Comparison of ENCODE assay signal across 2 cellular contexts in genomic region chr1:51222136-51222787, GRCh38.
TF ChIP-seq lines count a peak whose summit lies in the region.

No MANE protein-coding gene starts in this region.

TF ChIP-seq in HEK293, 187 proteins besides CTCF, POLR2A, EP300 and RAD21:
- TF ChIP-seq SETDB1 (IDR thresholded peaks at IDR 0.05; ENCODE audit: insufficient read length, low read length) (peak; percentile 68), ZFP37 (tag by site-specific recombination; IDR thresholded peaks at IDR 0.05) (no peak), REST (tag by site-specific recombination; IDR thresholded peaks at IDR 0.05) (no peak)

TF ChIP-seq in K562, 482 proteins besides CTCF, POLR2A, EP300 and RAD21 (continues in another document):
- TF ChIP-seq, protein P1, sequence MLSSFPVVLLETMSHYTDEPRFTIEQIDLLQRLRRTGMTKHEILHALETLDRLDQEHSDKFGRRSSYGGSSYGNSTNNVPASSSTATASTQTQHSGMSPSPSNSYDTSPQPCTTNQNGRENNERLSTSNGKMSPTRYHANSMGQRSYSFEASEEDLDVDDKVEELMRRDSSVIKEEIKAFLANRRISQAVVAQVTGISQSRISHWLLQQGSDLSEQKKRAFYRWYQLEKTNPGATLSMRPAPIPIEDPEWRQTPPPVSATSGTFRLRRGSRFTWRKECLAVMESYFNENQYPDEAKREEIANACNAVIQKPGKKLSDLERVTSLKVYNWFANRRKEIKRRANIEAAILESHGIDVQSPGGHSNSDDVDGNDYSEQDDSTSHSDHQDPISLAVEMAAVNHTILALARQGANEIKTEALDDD (IDR thresholded peaks at IDR 0.05), result peak; percentile 96
- TF ChIP-seq RBM39 (optimal IDR thresholded peaks at IDR 0.05; ENCODE audit: low read depth, low read length) (no peak), SMAD4 (CRISPR knock-in tag; conservative IDR thresholded peaks at IDR 0.05) (peak; percentile 46; the same call in 1 of the 2 replicates), ATF3 (IDR thresholded peaks at IDR 0.05) (peak; percentile 31; the same call in 1 of the 2 replicates), ATF3 (CRISPR knock-in tag; conservative IDR thresholded peaks at IDR 0.05) (no peak), TAF1 (IDR thresholded peaks at IDR 0.05; ENCODE audit: control insufficient read depth, extremely low read depth, insufficient read depth, low read length, severe bottlenecking) (no peak), TAL1 (IDR thresholded peaks at IDR 0.05) (peak; percentile 12; the same call in 1 of the 2 replicates), CBFA2T3 (IDR thresholded peaks at IDR 0.05) (peak; percentile 76), ADNP (tag; IDR thresholded peaks at IDR 0.05) (peak; percentile 62), RBM22 (IDR thresholded peaks at IDR 0.05; ENCODE audit: low read depth, low read length, poor library complexity, severe bottlenecking) (no peak), MEIS2 (IDR thresholded peaks at IDR 0.05; ENCODE audit: partially characterized antibody) (peak; percentile 39), CTBP1 (IDR thresholded peaks at IDR 0.05; ENCODE audit: borderline replicate concordance) (peak; percentile 47; the same call in 1 of the 2 replicates), CBX5 (IDR thresholded peaks at IDR 0.05; ENCODE audit: borderline replicate concordance, low read depth) (no peak), ELF1 (tag; IDR thresholded peaks at IDR 0.05) (peak; percentile 41; the same call in 1 of the 2 replicates), JUND (IDR thresholded peaks at IDR 0.05; ENCODE audit: borderline replicate concordance, low read depth, low read length) (peak; percentile 62; the same call in 1 of the 2 replicates), JUND (tag; IDR thresholded peaks at IDR 0.05; ENCODE audit: borderline replicate concordance, low read depth, low read length) (no peak; the same call in 2 of the 3 replicates), SOX6 (IDR thresholded peaks at IDR 0.05) (peak; percentile 54; the same call in 1 of the 2 replicates), NFYB (IDR thresholded peaks at IDR 0.05; ENCODE audit: extremely low read depth, insufficient read length) (peak; percentile 18), KDM1A (IDR thresholded peaks at IDR 0.05) (peak; percentile 64 to 65), TEAD4 (IDR thresholded peaks at IDR 0.05; ENCODE audit: low read length) (0 out of 2 replicates have a peak, but pooled peaks have one; percentile 32), TEAD4 (CRISPR knock-in tag; IDR thresholded peaks at IDR 0.05; ENCODE audit: borderline replicate concordance) (no peak), CEBPG (CRISPR knock-in tag; IDR thresholded peaks at IDR 0.05) (0 out of 2 replicates have a peak, but pooled peaks have one; percentile 1), CEBPG (tag; conservative IDR thresholded peaks at IDR 0.05 in 1 of 2, IDR thresholded peaks at IDR 0.05 in 1 of 2) (0 out of 4 replicates have a peak, but pooled peaks of 1 of the 2 experiments have one; percentile 5), CBX1 (IDR thresholded peaks at IDR 0.05; ENCODE audit: low read depth) (0 out of 2 replicates have a peak, but pooled peaks have one; percentile 35), USF1 (CRISPR knock-in tag; IDR thresholded peaks at IDR 0.05) (peak; percentile 82), CC2D1A (IDR thresholded peaks at IDR 0.05) (peak; percentile 38; the same call in 1 of the 2 replicates), CBFA2T2 (conservative IDR thresholded peaks at IDR 0.05) (peak; percentile 67), ZFP91 (CRISPR knock-in tag; IDR thresholded peaks at IDR 0.05) (no peak), MTA1 (IDR thresholded peaks at IDR 0.05; ENCODE audit: borderline replicate concordance) (peak; percentile 50; the same call in 1 of the 2 replicates), DACH1 (IDR thresholded peaks at IDR 0.05; ENCODE audit: partially characterized antibody) (peak; percentile 39), NFIC (IDR thresholded peaks at IDR 0.05) (peak; percentile 25; the same call in 1 of the 2 replicates), KLF16 (IDR thresholded peaks at IDR 0.05) (peak; percentile 66), CHD4 (IDR thresholded peaks at IDR 0.05; ENCODE audit: insufficient read depth, insufficient replicate concordance, low read depth, low read length, poor library complexity, severe bottlenecking) (no peak), SMARCA4 (IDR thresholded peaks at IDR 0.05) (0 out of 2 replicates have a peak, but pooled peaks have one; percentile 20), SMARCE1 (IDR thresholded peaks at IDR 0.05) (peak; percentile 57; the same call in 1 of the 2 replicates), CREM (IDR thresholded peaks at IDR 0.05; ENCODE audit: low read depth) (peak; percentile 9; the same call in 1 of the 2 replicates), ZNF23 (CRISPR knock-in tag; IDR thresholded peaks at IDR 0.05) (no peak), RAD51 (IDR thresholded peaks at IDR 0.05; ENCODE audit: borderline replicate concordance, low read depth) (peak; percentile 62), MAFK (IDR thresholded peaks at IDR 0.05; ENCODE audit: low read length) (0 out of 2 replicates have a peak, but pooled peaks have one; percentile 9), MYC (IDR thresholded peaks at IDR 0.05; ENCODE audit: low read depth, low read length) (no peak), MYC (CRISPR knock-in tag; IDR thresholded peaks at IDR 0.05; ENCODE audit: borderline replicate concordance, low read depth) (no peak), ESRRA (IDR thresholded peaks at IDR 0.05; ENCODE audit: borderline replicate concordance, low read depth) (peak; percentile 79; the same call in 1 of the 2 replicates), FOSL1 (tag; conservative IDR thresholded peaks at IDR 0.05) (peak; percentile 69), TCF3 (CRISPR knock-in tag; IDR thresholded peaks at IDR 0.05) (peak; percentile 69), ZNF77 (CRISPR knock-in tag; IDR thresholded peaks at IDR 0.05) (no peak), DPF2 (IDR thresholded peaks at IDR 0.05) (0 out of 2 replicates have a peak, but pooled peaks have one; percentile 30), TAF15 (IDR thresholded peaks at IDR 0.05; ENCODE audit: low read depth, low read length) (no peak), POLR2B (IDR thresholded peaks at IDR 0.05; ENCODE audit: low read depth, partially characterized antibody) (no peak)
- TF ChIP-seq, protein P2, sequence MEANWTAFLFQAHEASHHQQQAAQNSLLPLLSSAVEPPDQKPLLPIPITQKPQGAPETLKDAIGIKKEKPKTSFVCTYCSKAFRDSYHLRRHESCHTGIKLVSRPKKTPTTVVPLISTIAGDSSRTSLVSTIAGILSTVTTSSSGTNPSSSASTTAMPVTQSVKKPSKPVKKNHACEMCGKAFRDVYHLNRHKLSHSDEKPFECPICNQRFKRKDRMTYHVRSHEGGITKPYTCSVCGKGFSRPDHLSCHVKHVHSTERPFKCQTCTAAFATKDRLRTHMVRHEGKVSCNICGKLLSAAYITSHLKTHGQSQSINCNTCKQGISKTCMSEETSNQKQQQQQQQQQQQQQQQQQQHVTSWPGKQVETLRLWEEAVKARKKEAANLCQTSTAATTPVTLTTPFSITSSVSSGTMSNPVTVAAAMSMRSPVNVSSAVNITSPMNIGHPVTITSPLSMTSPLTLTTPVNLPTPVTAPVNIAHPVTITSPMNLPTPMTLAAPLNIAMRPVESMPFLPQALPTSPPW (CRISPR knock-in tag; IDR thresholded peaks at IDR 0.05), result peak; percentile 54
- TF ChIP-seq, protein P3, sequence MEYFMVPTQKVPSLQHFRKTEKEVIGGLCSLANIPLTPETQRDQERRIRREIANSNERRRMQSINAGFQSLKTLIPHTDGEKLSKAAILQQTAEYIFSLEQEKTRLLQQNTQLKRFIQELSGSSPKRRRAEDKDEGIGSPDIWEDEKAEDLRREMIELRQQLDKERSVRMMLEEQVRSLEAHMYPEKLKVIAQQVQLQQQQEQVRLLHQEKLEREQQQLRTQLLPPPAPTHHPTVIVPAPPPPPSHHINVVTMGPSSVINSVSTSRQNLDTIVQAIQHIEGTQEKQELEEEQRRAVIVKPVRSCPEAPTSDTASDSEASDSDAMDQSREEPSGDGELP (CRISPR knock-in tag; IDR thresholded peaks at IDR 0.05; ENCODE audit: borderline replicate concordance), result peak; percentile 79
- TF ChIP-seq, protein P4, sequence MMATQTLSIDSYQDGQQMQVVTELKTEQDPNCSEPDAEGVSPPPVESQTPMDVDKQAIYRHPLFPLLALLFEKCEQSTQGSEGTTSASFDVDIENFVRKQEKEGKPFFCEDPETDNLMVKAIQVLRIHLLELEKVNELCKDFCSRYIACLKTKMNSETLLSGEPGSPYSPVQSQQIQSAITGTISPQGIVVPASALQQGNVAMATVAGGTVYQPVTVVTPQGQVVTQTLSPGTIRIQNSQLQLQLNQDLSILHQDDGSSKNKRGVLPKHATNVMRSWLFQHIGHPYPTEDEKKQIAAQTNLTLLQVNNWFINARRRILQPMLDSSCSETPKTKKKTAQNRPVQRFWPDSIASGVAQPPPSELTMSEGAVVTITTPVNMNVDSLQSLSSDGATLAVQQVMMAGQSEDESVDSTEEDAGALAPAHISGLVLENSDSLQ (IDR thresholded peaks at IDR 0.05), result peak; percentile 68
- TF ChIP-seq, protein P5, sequence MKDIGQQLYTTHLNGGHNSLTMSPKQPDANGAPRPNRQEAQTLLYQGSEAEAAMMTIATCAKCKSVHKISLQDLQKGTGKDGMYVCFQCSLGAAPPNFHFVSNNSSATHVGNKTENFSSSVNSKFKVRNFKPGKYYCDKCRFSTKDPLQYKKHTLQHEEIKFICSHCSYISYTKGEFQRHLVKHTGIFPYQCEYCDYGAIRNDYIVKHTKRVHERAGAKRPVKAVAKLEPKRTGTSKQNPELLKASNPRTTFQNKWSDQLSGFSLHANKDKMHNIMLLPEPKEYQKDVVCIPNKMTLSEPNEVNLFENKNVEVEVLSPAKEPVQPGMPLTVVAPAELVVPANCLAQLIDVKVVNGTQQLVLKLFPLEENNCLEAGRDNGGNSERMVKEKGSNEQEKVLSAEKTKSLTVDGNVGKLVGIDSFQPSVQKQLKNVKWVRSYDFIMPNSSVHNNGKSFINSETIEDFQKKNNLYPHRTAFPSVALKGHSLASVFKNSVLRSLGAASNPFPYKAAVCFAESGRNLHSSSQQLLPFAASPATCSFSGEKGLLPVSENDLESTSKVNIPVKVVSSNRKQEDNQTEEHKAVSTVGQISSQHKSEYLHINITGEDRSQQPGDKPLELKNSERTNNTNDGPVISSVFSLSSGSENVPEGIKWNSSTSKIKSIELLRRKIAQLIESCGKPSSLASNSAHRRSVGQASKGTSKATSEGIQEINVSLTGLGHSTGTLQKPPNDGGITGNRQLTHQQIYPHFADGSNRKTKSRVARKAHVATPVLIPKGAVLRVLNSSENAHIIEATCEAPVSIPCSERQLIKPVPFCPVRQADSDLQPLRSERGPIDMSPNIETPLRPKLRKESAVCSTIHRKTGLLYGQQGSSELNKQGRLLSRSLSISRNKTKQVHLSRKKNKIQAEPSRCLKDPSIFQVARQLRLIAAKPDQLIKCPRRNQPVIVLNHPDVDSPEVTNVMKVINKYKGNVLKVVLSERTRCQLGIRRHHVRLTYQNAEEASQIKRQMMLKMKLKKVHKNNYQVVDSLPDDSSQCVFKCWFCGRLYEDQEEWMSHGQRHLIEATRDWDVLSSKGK (CRISPR knock-in tag; IDR thresholded peaks at IDR 0.05), result no peak
- TF ChIP-seq, protein P6, sequence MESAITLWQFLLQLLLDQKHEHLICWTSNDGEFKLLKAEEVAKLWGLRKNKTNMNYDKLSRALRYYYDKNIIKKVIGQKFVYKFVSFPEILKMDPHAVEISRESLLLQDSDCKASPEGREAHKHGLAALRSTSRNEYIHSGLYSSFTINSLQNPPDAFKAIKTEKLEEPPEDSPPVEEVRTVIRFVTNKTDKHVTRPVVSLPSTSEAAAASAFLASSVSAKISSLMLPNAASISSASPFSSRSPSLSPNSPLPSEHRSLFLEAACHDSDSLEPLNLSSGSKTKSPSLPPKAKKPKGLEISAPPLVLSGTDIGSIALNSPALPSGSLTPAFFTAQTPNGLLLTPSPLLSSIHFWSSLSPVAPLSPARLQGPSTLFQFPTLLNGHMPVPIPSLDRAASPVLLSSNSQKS (CRISPR knock-in tag; IDR thresholded peaks at IDR 0.05), result no peak
- TF ChIP-seq, protein P7, sequence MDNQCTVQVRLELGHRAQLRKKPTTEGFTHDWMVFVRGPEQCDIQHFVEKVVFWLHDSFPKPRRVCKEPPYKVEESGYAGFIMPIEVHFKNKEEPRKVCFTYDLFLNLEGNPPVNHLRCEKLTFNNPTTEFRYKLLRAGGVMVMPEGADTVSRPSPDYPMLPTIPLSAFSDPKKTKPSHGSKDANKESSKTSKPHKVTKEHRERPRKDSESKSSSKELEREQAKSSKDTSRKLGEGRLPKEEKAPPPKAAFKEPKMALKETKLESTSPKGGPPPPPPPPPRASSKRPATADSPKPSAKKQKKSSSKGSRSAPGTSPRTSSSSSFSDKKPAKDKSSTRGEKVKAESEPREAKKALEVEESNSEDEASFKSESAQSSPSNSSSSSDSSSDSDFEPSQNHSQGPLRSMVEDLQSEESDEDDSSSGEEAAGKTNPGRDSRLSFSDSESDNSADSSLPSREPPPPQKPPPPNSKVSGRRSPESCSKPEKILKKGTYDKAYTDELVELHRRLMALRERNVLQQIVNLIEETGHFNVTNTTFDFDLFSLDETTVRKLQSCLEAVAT (IDR thresholded peaks at IDR 0.05), result peak in 1 of 2 experiments; percentile 64; a peak in 1 of 4 replicates
